ENCODE assay signal across 1 cellular context in the genomic region with DNA sequence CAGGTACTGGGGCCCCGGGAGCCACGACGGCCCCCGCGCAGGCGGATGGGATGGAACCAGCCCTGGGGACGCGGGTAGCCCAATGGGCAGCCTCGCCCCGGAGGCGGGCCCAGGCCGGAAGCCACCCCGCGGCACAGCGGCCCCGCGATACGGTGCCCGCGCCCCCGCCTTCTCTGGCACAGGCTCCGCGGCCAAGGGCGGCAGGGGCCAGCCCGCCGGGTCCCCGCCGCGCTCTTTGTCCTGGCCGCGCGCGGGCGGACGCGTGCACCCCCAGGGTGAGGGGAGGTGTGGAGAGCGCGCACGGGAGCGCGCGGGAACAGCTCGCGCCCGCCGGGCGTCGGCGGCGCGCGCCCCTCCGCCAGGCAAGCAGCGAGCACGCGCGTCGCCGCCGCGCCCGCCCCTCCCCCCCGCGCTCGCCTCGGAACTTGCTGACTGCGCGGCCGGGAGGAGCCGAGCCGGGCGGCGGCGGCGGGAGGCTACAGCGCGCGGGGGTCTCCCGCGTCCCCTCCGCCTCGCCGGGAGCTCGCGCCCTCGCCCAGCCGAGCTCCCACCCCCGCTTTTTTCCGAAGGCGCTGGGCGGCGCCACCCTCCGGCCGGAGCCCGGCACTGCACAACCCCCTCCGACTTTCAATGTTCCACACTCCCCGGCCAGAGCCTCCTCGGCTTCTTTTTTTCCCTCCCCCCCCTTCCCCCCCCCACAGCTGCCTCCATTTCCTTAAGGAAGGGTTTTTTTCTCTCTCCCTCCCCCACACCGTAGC.
TF ChIP-seq lines count a peak whose summit lies in the region.

A gene (plus strand): TSS at position 421 of the 758 bp plus-strand sequence. CDS start 1,438 bp downstream, outside the sequence.

TF ChIP-seq in GM12878, 131 proteins besides CTCF, POLR2A, EP300 and RAD21 (continued from another document):
- TF ChIP-seq, protein P1, sequence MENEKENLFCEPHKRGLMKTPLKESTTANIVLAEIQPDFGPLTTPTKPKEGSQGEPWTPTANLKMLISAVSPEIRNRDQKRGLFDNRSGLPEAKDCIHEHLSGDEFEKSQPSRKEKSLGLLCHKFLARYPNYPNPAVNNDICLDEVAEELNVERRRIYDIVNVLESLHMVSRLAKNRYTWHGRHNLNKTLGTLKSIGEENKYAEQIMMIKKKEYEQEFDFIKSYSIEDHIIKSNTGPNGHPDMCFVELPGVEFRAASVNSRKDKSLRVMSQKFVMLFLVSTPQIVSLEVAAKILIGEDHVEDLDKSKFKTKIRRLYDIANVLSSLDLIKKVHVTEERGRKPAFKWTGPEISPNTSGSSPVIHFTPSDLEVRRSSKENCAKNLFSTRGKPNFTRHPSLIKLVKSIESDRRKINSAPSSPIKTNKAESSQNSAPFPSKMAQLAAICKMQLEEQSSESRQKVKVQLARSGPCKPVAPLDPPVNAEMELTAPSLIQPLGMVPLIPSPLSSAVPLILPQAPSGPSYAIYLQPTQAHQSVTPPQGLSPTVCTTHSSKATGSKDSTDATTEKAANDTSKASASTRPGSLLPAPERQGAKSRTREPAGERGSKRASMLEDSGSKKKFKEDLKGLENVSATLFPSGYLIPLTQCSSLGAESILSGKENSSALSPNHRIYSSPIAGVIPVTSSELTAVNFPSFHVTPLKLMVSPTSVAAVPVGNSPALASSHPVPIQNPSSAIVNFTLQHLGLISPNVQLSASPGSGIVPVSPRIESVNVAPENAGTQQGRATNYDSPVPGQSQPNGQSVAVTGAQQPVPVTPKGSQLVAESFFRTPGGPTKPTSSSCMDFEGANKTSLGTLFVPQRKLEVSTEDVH (IDR thresholded peaks at IDR 0.05; ENCODE audit: low read depth, partially characterized antibody): no peak
- no peak for TF ChIP-seq SUZ12 (IDR thresholded peaks at IDR 0.05; ENCODE audit: unreplicated experiment)
- TF ChIP-seq, protein P2, sequence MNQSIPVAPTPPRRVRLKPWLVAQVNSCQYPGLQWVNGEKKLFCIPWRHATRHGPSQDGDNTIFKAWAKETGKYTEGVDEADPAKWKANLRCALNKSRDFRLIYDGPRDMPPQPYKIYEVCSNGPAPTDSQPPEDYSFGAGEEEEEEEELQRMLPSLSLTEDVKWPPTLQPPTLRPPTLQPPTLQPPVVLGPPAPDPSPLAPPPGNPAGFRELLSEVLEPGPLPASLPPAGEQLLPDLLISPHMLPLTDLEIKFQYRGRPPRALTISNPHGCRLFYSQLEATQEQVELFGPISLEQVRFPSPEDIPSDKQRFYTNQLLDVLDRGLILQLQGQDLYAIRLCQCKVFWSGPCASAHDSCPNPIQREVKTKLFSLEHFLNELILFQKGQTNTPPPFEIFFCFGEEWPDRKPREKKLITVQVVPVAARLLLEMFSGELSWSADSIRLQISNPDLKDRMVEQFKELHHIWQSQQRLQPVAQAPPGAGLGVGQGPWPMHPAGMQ (IDR thresholded peaks at IDR 0.05; ENCODE audit: borderline replicate concordance): no peak
- TF ChIP-seq POLR2AphosphoS2 (IDR thresholded peaks at IDR 0.05; ENCODE audit: low read depth, low read length): no peak
- TF ChIP-seq CHD2 (IDR thresholded peaks at IDR 0.05; ENCODE audit: borderline replicate concordance, low read depth, low read length): peak; percentile 51; the same call in 1 of the 2 replicates
- TF ChIP-seq, protein P3, sequence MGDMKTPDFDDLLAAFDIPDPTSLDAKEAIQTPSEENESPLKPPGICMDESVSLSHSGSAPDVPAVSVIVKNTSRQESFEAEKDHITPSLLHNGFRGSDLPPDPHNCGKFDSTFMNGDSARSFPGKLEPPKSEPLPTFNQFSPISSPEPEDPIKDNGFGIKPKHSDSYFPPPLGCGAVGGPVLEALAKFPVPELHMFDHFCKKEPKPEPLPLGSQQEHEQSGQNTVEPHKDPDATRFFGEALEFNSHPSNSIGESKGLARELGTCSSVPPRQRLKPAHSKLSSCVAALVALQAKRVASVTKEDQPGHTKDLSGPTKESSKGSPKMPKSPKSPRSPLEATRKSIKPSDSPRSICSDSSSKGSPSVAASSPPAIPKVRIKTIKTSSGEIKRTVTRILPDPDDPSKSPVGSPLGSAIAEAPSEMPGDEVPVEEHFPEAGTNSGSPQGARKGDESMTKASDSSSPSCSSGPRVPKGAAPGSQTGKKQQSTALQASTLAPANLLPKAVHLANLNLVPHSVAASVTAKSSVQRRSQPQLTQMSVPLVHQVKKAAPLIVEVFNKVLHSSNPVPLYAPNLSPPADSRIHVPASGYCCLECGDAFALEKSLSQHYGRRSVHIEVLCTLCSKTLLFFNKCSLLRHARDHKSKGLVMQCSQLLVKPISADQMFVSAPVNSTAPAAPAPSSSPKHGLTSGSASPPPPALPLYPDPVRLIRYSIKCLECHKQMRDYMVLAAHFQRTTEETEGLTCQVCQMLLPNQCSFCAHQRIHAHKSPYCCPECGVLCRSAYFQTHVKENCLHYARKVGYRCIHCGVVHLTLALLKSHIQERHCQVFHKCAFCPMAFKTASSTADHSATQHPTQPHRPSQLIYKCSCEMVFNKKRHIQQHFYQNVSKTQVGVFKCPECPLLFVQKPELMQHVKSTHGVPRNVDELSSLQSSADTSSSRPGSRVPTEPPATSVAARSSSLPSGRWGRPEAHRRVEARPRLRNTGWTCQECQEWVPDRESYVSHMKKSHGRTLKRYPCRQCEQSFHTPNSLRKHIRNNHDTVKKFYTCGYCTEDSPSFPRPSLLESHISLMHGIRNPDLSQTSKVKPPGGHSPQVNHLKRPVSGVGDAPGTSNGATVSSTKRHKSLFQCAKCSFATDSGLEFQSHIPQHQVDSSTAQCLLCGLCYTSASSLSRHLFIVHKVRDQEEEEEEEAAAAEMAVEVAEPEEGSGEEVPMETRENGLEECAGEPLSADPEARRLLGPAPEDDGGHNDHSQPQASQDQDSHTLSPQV (IDR thresholded peaks at IDR 0.05): 0 out of 2 replicates have a peak, but pooled peaks have one; percentile 18
- no peak for TF ChIP-seq IRF4 (IDR thresholded peaks at IDR 0.05; ENCODE audit: low read depth, low read length)
- TF ChIP-seq EGR1 (IDR thresholded peaks at IDR 0.05; ENCODE audit: borderline replicate concordance in 1 of 2, low read depth in 2 of 2, low read length in 2 of 2): peak in 1 of 2 experiments; percentile 95; a peak in 2 of 3 replicates
- no peak for TF ChIP-seq NR2C2 (IDR thresholded peaks at IDR 0.05; ENCODE audit: borderline replicate concordance, control insufficient read depth, insufficient read length, low read depth)
- 0 out of 2 replicates have a peak, but pooled peaks have one; percentile 8 for TF ChIP-seq TCF3 (IDR thresholded peaks at IDR 0.05; ENCODE audit: borderline replicate concordance, insufficient read depth, low read depth, low read length)
- peak; percentile 83 for TF ChIP-seq IKZF1 (conservative IDR thresholded peaks at IDR 0.05)
- TF ChIP-seq, protein P4, sequence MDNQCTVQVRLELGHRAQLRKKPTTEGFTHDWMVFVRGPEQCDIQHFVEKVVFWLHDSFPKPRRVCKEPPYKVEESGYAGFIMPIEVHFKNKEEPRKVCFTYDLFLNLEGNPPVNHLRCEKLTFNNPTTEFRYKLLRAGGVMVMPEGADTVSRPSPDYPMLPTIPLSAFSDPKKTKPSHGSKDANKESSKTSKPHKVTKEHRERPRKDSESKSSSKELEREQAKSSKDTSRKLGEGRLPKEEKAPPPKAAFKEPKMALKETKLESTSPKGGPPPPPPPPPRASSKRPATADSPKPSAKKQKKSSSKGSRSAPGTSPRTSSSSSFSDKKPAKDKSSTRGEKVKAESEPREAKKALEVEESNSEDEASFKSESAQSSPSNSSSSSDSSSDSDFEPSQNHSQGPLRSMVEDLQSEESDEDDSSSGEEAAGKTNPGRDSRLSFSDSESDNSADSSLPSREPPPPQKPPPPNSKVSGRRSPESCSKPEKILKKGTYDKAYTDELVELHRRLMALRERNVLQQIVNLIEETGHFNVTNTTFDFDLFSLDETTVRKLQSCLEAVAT (IDR thresholded peaks at IDR 0.05): no peak
- TF ChIP-seq STAT1 (conservative IDR thresholded peaks at IDR 0.05): 0 out of 2 replicates have a peak, but pooled peaks have one; percentile 43
- no peak for TF ChIP-seq WRNIP1 (IDR thresholded peaks at IDR 0.05; ENCODE audit: borderline replicate concordance, low read depth, low read length)
- 0 out of 2 replicates have a peak, but pooled peaks have one; percentile 20 for TF ChIP-seq TBL1XR1 (IDR thresholded peaks at IDR 0.05; ENCODE audit: low read depth, low read length)
- TF ChIP-seq ASH2L (IDR thresholded peaks at IDR 0.05; ENCODE audit: borderline replicate concordance, low read depth): 0 out of 2 replicates have a peak, but pooled peaks have one; percentile 72
- TF ChIP-seq, protein P5, sequence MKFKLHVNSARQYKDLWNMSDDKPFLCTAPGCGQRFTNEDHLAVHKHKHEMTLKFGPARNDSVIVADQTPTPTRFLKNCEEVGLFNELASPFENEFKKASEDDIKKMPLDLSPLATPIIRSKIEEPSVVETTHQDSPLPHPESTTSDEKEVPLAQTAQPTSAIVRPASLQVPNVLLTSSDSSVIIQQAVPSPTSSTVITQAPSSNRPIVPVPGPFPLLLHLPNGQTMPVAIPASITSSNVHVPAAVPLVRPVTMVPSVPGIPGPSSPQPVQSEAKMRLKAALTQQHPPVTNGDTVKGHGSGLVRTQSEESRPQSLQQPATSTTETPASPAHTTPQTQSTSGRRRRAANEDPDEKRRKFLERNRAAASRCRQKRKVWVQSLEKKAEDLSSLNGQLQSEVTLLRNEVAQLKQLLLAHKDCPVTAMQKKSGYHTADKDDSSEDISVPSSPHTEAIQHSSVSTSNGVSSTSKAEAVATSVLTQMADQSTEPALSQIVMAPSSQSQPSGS (IDR thresholded peaks at IDR 0.05; ENCODE audit: low read length): no peak
- TF ChIP-seq ZNF217 (IDR thresholded peaks at IDR 0.05): peak; percentile 83
- TF ChIP-seq NFYA (IDR thresholded peaks at IDR 0.05; ENCODE audit: borderline replicate concordance, low read depth, low read length): no peak
- no peak for TF ChIP-seq KLF5 (IDR thresholded peaks at IDR 0.05; ENCODE audit: partially characterized antibody)
- 0 out of 2 replicates have a peak, but pooled peaks have one; percentile 15 for TF ChIP-seq CREM (IDR thresholded peaks at IDR 0.05; ENCODE audit: low read depth)
- TF ChIP-seq, protein P6, sequence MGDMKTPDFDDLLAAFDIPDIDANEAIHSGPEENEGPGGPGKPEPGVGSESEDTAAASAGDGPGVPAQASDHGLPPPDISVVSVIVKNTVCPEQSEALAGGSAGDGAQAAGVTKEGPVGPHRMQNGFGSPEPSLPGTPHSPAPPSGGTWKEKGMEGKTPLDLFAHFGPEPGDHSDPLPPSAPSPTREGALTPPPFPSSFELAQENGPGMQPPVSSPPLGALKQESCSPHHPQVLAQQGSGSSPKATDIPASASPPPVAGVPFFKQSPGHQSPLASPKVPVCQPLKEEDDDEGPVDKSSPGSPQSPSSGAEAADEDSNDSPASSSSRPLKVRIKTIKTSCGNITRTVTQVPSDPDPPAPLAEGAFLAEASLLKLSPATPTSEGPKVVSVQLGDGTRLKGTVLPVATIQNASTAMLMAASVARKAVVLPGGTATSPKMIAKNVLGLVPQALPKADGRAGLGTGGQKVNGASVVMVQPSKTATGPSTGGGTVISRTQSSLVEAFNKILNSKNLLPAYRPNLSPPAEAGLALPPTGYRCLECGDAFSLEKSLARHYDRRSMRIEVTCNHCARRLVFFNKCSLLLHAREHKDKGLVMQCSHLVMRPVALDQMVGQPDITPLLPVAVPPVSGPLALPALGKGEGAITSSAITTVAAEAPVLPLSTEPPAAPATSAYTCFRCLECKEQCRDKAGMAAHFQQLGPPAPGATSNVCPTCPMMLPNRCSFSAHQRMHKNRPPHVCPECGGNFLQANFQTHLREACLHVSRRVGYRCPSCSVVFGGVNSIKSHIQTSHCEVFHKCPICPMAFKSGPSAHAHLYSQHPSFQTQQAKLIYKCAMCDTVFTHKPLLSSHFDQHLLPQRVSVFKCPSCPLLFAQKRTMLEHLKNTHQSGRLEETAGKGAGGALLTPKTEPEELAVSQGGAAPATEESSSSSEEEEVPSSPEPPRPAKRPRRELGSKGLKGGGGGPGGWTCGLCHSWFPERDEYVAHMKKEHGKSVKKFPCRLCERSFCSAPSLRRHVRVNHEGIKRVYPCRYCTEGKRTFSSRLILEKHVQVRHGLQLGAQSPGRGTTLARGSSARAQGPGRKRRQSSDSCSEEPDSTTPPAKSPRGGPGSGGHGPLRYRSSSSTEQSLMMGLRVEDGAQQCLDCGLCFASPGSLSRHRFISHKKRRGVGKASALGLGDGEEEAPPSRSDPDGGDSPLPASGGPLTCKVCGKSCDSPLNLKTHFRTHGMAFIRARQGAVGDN (IDR thresholded peaks at IDR 0.05): no peak
- TF ChIP-seq CBX5 (IDR thresholded peaks at IDR 0.05; ENCODE audit: low read depth): no peak
- no peak for TF ChIP-seq ETV6 (conservative IDR thresholded peaks at IDR 0.05 in 1 of 2, IDR thresholded peaks at IDR 0.05 in 1 of 2; ENCODE audit: borderline replicate concordance in 1 of 2, low read depth in 1 of 2)
- TF ChIP-seq ZSCAN29 (IDR thresholded peaks at IDR 0.05): no peak
- no peak for TF ChIP-seq PAX8 (IDR thresholded peaks at IDR 0.05)
- TF ChIP-seq, protein P7, sequence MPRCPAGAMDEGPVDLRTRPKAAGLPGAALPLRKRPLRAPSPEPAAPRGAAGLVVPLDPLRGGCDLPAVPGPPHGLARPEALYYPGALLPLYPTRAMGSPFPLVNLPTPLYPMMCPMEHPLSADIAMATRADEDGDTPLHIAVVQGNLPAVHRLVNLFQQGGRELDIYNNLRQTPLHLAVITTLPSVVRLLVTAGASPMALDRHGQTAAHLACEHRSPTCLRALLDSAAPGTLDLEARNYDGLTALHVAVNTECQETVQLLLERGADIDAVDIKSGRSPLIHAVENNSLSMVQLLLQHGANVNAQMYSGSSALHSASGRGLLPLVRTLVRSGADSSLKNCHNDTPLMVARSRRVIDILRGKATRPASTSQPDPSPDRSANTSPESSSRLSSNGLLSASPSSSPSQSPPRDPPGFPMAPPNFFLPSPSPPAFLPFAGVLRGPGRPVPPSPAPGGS (IDR thresholded peaks at IDR 0.05; ENCODE audit: borderline replicate concordance, insufficient read depth, low read depth, low read length, poor library complexity, severe bottlenecking): no peak
- TF ChIP-seq CHD4 (IDR thresholded peaks at IDR 0.05): no peak
- no peak; the same call in 1 of the 2 replicates for TF ChIP-seq PAX5 (IDR thresholded peaks at IDR 0.05; ENCODE audit: borderline replicate concordance, low read depth, low read length)
- no peak for TF ChIP-seq SP1 (IDR thresholded peaks at IDR 0.05; ENCODE audit: low read depth, low read length)
- peak; percentile 64; the same call in 1 of the 2 replicates for TF ChIP-seq BACH1 (IDR thresholded peaks at IDR 0.05; ENCODE audit: borderline replicate concordance)
- peak; percentile 92 for TF ChIP-seq GATAD2B (conservative IDR thresholded peaks at IDR 0.05; ENCODE audit: low read depth)
- TF ChIP-seq, protein P8, sequence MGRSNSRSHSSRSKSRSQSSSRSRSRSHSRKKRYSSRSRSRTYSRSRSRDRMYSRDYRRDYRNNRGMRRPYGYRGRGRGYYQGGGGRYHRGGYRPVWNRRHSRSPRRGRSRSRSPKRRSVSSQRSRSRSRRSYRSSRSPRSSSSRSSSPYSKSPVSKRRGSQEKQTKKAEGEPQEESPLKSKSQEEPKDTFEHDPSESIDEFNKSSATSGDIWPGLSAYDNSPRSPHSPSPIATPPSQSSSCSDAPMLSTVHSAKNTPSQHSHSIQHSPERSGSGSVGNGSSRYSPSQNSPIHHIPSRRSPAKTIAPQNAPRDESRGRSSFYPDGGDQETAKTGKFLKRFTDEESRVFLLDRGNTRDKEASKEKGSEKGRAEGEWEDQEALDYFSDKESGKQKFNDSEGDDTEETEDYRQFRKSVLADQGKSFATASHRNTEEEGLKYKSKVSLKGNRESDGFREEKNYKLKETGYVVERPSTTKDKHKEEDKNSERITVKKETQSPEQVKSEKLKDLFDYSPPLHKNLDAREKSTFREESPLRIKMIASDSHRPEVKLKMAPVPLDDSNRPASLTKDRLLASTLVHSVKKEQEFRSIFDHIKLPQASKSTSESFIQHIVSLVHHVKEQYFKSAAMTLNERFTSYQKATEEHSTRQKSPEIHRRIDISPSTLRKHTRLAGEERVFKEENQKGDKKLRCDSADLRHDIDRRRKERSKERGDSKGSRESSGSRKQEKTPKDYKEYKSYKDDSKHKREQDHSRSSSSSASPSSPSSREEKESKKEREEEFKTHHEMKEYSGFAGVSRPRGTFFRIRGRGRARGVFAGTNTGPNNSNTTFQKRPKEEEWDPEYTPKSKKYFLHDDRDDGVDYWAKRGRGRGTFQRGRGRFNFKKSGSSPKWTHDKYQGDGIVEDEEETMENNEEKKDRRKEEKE (IDR thresholded peaks at IDR 0.05): 0 out of 2 replicates have a peak, but pooled peaks have one; percentile 43
TF ChIP-seq in GM12878: peak in this region for 26.
